In the genomic region with DNA sequence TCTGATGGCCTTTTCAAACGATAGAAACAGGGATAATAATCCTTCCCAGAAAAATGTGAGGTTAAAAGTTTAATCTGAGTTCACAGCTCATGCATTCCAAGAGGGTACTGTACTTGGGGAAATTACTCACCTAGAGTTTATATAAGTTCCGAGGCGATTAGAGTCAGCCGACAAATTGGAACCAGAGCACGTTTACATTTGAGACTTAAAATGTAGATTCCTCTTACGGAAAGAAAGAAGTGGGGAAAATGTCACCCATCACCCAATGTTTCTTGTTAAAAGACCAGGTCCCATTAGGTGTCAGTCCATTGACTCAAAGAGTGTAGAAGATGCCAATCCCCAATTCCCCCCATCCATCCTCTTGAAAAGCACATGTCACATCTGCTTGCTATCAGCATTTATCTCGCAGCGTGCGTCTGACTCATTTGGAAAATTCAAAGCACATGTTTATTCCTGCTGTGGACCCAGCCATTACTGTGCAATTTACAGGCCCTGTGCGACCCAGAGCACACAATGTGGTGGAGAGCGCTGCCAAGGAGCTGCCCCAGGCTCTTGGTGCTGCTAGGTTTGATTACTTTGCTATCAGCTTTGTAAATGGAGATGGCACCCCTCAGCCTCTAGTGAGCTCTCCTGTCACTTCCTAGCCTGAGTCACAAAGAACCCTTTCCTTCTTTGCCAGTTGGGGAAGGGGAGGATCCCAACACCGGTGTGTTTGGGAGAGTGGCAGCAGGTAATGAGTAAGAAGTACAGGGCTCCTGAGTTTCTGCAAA, we compare ENCODE assay signal across 13 cellular contexts.
DNase-seq lines count a peak whose midpoint lies in the region; ATAC-seq and TF ChIP-seq lines count a peak whose summit lies in the region.
"Had no signal": no experiment of that assay in that cellular context is flagged by ENCODE, and none has a peak within 500 bp of the region (broad histone marks: within the 10 kb centered on the region; RNA-seq: fewer than 3 reads in every experiment).

No MANE protein-coding gene starts in this region.

- H3K9me3 ChIP-seq in lower lobe of right lung, result no peaks in the 10 kb centered on the region
- H3K9me3 ChIP-seq: gastrocnemius medialis had no signal

- no peaks in the 10 kb centered on the region for H3K4me1 Mint-ChIP-seq in activated T-helper 2 cell treated with anti-CD3 and anti-CD28 coated beads, Interferon-gamma antibody, Interleukin-2, Interleukin-4, amounts not matched to agents 10 μg/mL and 5 μg/mL and 100 μg/mL, durations not matched to agents 14 hours and 24 hours and 36 hours (ENCODE audit: low read depth)
- H3K4me1 Mint-ChIP-seq: B cell; naive thymus-derived CD8-positive, alpha-beta T cell had no signal

- no peak overlapping the region for H3K4me3 Mint-ChIP-seq in activated T-helper 2 cell treated with anti-CD3 and anti-CD28 coated beads, Interferon-gamma antibody, Interleukin-2, Interleukin-4, amounts not matched to agents 10 μg/mL and 5 μg/mL and 100 μg/mL, durations not matched to agents 14 hours and 24 hours and 36 hours (ENCODE audit: low read depth)
- H3K4me3 Mint-ChIP-seq: B cell; naive thymus-derived CD8-positive, alpha-beta T cell had no signal

- peaks cover 25% of the 10 kb centered on the region for H3K27me3 Mint-ChIP-seq in activated T-helper 2 cell treated with anti-CD3 and anti-CD28 coated beads, Interferon-gamma antibody, Interleukin-2, Interleukin-4, amounts not matched to agents 10 μg/mL and 5 μg/mL and 100 μg/mL, durations not matched to agents 14 hours and 24 hours and 36 hours (ENCODE audit: low read depth)

- CTCF ChIA-PET in GM10248 (lab: Yijun Ruan, JAX), result no interaction called here

- POLR2A ChIA-PET in GM10248 (lab: Yijun Ruan, JAX), result no interaction called here

- TF ChIP-seq CTCF in 22Rv1 (IDR thresholded peaks at IDR 0.05) (no peak), cardiac fibroblast (IDR thresholded peaks at IDR 0.05; ENCODE audit: low read depth, low read length) (no peak), lower lobe of right lung (IDR thresholded peaks at IDR 0.05) (no peak), GM10248 (IDR thresholded peaks at IDR 0.05; ENCODE audit: control extremely low read depth, extremely low read depth, low read depth, missing control alignments) (no peak)

- no peaks in the 10 kb centered on the region for H3K9me3 Mint-ChIP-seq in activated T-helper 2 cell treated with anti-CD3 and anti-CD28 coated beads, Interferon-gamma antibody, Interleukin-2, Interleukin-4, amounts not matched to agents 10 μg/mL and 5 μg/mL and 100 μg/mL, durations not matched to agents 14 hours and 24 hours and 36 hours
- H3K9me3 Mint-ChIP-seq: naive thymus-derived CD8-positive, alpha-beta T cell had no signal

- intact Hi-C loops in lower lobe of right lung (cut with DNase I) (no loop called here), posterior vena cava (cut with DNase I) (no loop called here)
- intact Hi-C loops in activated T-helper 2 cell treated with anti-CD3 and anti-CD28 coated beads, Interferon-gamma antibody, Interleukin-2, Interleukin-4, amounts not matched to agents 10 μg/mL and 5 μg/mL and 100 μg/mL, durations not matched to agents 14 hours and 24 hours and 36 hours (cut with micrococcal nuclease), result no loop called here

- no peaks in the 10 kb centered on the region for H3K36me3 Mint-ChIP-seq in activated T-helper 2 cell treated with anti-CD3 and anti-CD28 coated beads, Interferon-gamma antibody, Interleukin-2, Interleukin-4, amounts not matched to agents 10 μg/mL and 5 μg/mL and 100 μg/mL, durations not matched to agents 14 hours and 24 hours and 36 hours (ENCODE audit: low read depth)
- H3K36me3 Mint-ChIP-seq: naive thymus-derived CD8-positive, alpha-beta T cell had no signal

- DNase-seq in M059J (ENCODE audit: low read depth), result peak; percentile 95
- peak; percentile 23 to 79 for DNase-seq in cardiac fibroblast (ENCODE audit: low read depth in 2 of 2)
- DNase-seq in lower lobe of right lung, result no peak
- no peak for DNase-seq in posterior vena cava (ENCODE audit: low spot score)
- DNase-seq in GM10248 (ENCODE audit: extremely low spot score), result no peak
- DNase-seq in activated T-helper 2 cell treated with anti-CD3 and anti-CD28 coated beads, Interferon-gamma antibody, Interleukin-2, Interleukin-4, amounts not matched to agents 10 μg/mL and 5 μg/mL and 100 μg/mL, durations not matched to agents 14 hours and 24 hours and 36 hours (ENCODE audit: low spot score), result no peak
- DNase-seq: activated gamma-delta T cell; gastrocnemius medialis; naive thymus-derived CD8-positive, alpha-beta T cell; NCI-H524 treated with DMSO at 0.1 percent for 48 hours had no signal

- no peak overlapping the region for H3K27ac Mint-ChIP-seq in activated T-helper 2 cell treated with anti-CD3 and anti-CD28 coated beads, Interferon-gamma antibody, Interleukin-2, Interleukin-4, amounts not matched to agents 10 μg/mL and 5 μg/mL and 100 μg/mL, durations not matched to agents 14 hours and 24 hours and 36 hours
- H3K27ac Mint-ChIP-seq: B cell; naive thymus-derived CD8-positive, alpha-beta T cell had no signal

- ATAC-seq in lower lobe of right lung (no peak), HG03095 (IDR thresholded peaks at IDR 0.05; ENCODE audit: unreplicated experiment) (no peak)
- ATAC-seq: gastrocnemius medialis; naive thymus-derived CD8-positive, alpha-beta T cell had no signal

- H3K36me3 ChIP-seq in lower lobe of right lung, result no peaks in the 10 kb centered on the region
- H3K36me3 ChIP-seq: gastrocnemius medialis had no signal

- H3K4me3 ChIP-seq in cardiac fibroblast (replicated peaks in 1 of 2; ENCODE audit: low read depth in 2 of 2, low read length in 2 of 2) (no peak overlapping the region), lower lobe of right lung (no peak overlapping the region)
- H3K4me3 ChIP-seq: gastrocnemius medialis had no signal

- H3K27ac ChIP-seq in 22Rv1 (peak overlapping the region; percentile 58), lower lobe of right lung (peak overlapping the region; percentile 34)
- H3K27ac ChIP-seq: gastrocnemius medialis had no signal

- H3K4me1 ChIP-seq in lower lobe of right lung, result peaks cover 48% of the 10 kb centered on the region
- H3K4me1 ChIP-seq: gastrocnemius medialis had no signal

- H3K27me3 ChIP-seq in lower lobe of right lung (ENCODE audit: low read depth), result no peaks in the 10 kb centered on the region
- H3K27me3 ChIP-seq: gastrocnemius medialis had no signal

Comparison
In these comparisons a context has a peak if more than half of its experiments do, and no peak if none do; other contexts are left out.
1. DNase-seq: peak in M059J (single experiment) and cardiac fibroblast (2 of 2); none in lower lobe of right lung (single experiment), posterior vena cava (single experiment), GM10248 (single experiment) and activated T-helper 2 cell treated with anti-CD3 and anti-CD28 coated beads, Interferon-gamma antibody, Interleukin-2, Interleukin-4, amounts not matched to agents 10 μg/mL and 5 μg/mL and 100 μg/mL, durations not matched to agents 14 hours and 24 hours and 36 hours (single experiment).